ENCODE assay signal across 8 cellular contexts in the genomic region with DNA sequence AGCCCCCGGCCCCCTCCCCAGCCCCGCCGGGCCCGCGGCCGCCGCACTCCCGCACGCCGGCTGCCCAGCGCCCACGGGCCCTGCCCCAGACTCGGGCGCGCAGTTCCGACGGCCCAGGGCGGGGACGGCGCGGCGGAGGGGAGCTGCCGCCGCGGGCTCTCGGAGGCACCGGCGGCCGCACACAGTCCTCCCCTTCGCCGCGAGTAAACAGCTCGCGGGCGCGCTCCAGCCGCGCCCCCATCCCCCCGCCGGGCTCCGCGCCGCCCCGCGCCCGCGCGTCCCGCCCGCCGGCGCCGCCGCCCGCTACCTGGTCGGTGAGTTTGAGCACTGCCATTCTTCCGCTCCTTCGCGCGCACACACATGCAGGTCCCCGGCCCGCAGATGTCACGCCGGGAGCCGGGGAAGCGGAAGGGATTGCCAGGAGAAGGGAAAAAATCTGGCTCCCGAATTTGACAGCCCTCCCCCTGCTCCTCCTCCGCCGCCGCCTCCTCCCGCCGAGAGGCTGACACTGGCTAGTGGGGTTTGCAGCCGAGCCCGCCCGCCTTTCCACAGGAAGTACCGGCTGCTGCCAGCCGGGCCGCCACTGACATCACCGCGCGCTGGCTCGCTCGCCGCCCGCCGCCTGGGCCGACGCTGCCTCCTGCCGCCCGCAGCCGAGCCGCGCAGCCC. TPM values are rescaled to one million over a fixed set of nuclear protein-coding genes. Genes with fewer than 3 reads are reported as not detected.
A peak's percentile ranks its signal among the peaks of the same experiment; 100 is the strongest.
DNase-seq lines count a peak whose midpoint lies in the region; ATAC-seq and TF ChIP-seq lines count a peak whose summit lies in the region.

A gene (minus strand): TSS at position 510 of the 669 bp plus-strand sequence. CDS start 176 bp downstream, at position 334.

- DNase-seq in AG09319 (ENCODE audit: extremely low read depth, low read depth) (peak; percentile 56), NCI-H460 (ENCODE audit: extremely low read depth, low read depth) (peak; percentile 83), cerebellar nuclear complex (lab: John Stamatoyannopoulos, UW) (peak; percentile 37 to 78), kidney glomerular epithelial cell (lab: John Stamatoyannopoulos, UW) (peak; percentile 51)
- DNase-seq in activated CD4-positive, alpha-beta T cell treated with anti-CD3 and anti-CD28 coated beads for 1 hour, result peak; percentile 83
- peak; percentile 59 to 76 for DNase-seq in stimulated activated CD4-positive, alpha-beta T cell treated with anti-CD3 and anti-CD28 coated beads, Interleukin-1b, Interleukin-23, amount 100 ng/mL, for 1 hour (ENCODE audit: low read depth in 2 of 2)

- peak; percentile 14; the same call in 1 of the 2 replicates for TF ChIP-seq CTCF in AG09319 (IDR thresholded peaks at IDR 0.05; ENCODE audit: low read depth, low read length)

- ATAC-seq in GM19023 (IDR thresholded peaks at IDR 0.05; ENCODE audit: unreplicated experiment), result peak; percentile 73
- ATAC-seq in HG03196 (IDR thresholded peaks at IDR 0.05; ENCODE audit: unreplicated experiment), result peak; percentile 64

RNA-seq across cellular contexts. Expression of the gene that starts here (rescaled TPM):
- 18.4 and 20.8 TPM in 2 replicates for total RNA-seq in NCI-H460 (2014; rRNA removed; shearing (Covaris generic))
- polyA plus RNA-seq in NCI-H460 (2014; cell fraction: nucleus; rRNA removed), result 31.0 and 40.6 TPM in 2 replicates

Comparison
In these comparisons a context has a peak if more than half of its experiments do, and no peak if none do; other contexts are left out.
1. Peak in every context shown above with its lines: DNase-seq and ATAC-seq.